ENCODE assay signal across 10 cellular contexts in the genomic region with DNA sequence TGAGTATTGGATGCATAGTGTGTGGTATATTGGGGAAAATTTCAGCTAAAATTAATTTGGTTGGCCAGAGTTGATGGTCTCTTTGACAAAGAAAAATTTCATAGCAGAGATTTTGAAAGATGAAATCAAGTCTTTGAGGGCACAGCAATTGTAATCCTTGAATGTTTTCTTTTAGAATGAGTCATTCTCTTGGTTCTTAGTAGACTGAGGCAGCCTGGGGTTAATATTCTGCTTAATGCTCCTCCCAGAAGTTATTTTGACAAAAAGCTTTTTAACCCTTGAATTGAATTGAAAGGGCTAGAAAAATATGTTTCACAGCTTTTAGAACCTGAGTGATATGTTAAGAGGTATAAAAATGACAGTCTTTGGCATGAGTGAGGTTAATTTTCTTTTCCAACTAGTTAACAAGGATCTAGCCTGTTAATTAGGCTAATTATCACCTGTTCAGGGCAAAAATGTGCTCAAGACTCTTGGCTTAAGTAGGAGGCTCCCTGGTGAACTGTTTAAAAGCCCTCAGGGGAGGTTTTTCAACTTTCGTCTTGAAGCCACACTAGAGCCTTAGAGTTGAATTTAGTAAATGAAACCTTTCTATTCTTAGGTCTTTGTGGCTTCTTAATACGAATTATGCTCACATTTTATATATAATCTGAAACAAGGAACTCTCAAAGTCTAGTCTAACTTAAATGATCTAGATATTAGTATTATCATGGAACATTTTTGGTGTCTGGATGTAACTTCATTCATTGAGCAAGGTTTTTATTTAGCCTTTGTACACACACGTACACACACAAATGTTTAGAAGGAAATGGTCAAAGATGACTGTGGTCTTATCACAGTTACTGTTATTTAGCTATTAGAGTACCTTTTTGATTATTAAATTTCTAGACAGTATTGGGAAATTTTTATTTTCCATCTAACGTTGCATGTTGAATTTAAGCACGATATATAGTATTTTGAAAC.
A peak's percentile ranks its signal among the peaks of the same experiment; 100 is the strongest.
DNase-seq lines count a peak whose midpoint lies in the region; ATAC-seq and TF ChIP-seq lines count a peak whose summit lies in the region.
"Had no signal": no experiment of that assay in that cellular context is flagged by ENCODE, and none has a peak within 500 bp of the region (broad histone marks: within the 10 kb centered on the region; RNA-seq: fewer than 3 reads in every experiment).

No MANE protein-coding gene starts in this region.

- DNase-seq in iris pigment epithelial cell (ENCODE audit: low read depth) (peak; percentile 56), 8988T (no peak), glomerular visceral epithelial cell (ENCODE audit: extremely low spot score) (no peak), Right ventricle myocardium superior (no peak), BE2C (no peak)
- DNase-seq: activated T-cell treated with anti-CD3 and anti-CD28 coated beads for 4 hours, testis had no signal

- no peaks in the 10 kb centered on the region for H3K36me3 ChIP-seq in BE2C

- H3K4me3 ChIP-seq in BE2C (ENCODE audit: low read depth, low read length): no peak overlapping the region
- H3K4me3 ChIP-seq: testis had no signal

- TF ChIP-seq CTCF in BE2C (IDR thresholded peaks at IDR 0.05; ENCODE audit: low read depth, low read length): no peak

- peak; percentile 79 for ATAC-seq in GM18519 (IDR thresholded peaks at IDR 0.05; ENCODE audit: low FRiP score, unreplicated experiment)
- ATAC-seq in GM21717 (IDR thresholded peaks at IDR 0.05; ENCODE audit: unreplicated experiment): peak; percentile 92
- ATAC-seq in HG03432 (IDR thresholded peaks at IDR 0.05; ENCODE audit: unreplicated experiment): peak; percentile 96
- ATAC-seq in Right ventricle myocardium superior (ENCODE audit: poor library complexity): no peak

- H3K27me3 ChIP-seq in BE2C: no peaks in the 10 kb centered on the region
- H3K27me3 ChIP-seq: testis had no signal

- no peaks in the 10 kb centered on the region for H3K4me1 ChIP-seq in BE2C
- H3K4me1 ChIP-seq: testis had no signal

- no peaks in the 10 kb centered on the region for H3K9me3 ChIP-seq in BE2C
- H3K9me3 ChIP-seq: testis had no signal

- intact Hi-C loops in Right ventricle myocardium superior (cut with DNase I): no loop called here
